ENCODE assay signal across 10 cellular contexts in genomic region chr16:81003610-81004460, GRCh38. TPM values are rescaled to one million over a fixed set of nuclear protein-coding genes. Genes with fewer than 3 reads are reported as not detected.
DNase-seq lines count a peak whose midpoint lies in the region; ATAC-seq and TF ChIP-seq lines count a peak whose summit lies in the region.
"Had no signal": no experiment of that assay in that cellular context is flagged by ENCODE, and none has a peak within 500 bp of the region (broad histone marks: within the 10 kb centered on the region; RNA-seq: fewer than 3 reads in every experiment).

No MANE protein-coding gene starts in this region.

- H3K4me3 ChIP-seq in GM23248: peak overlapping the region; percentile 94
- peak overlapping the region; percentile 36 to 97 (median 42) for H3K4me3 ChIP-seq in fibroblast of lung (replicated peaks in 1 of 4; ENCODE audit: control extremely low read depth in 1 of 4, insufficient read depth in 1 of 4, low read depth in 3 of 4, low read length in 4 of 4)
- no peak overlapping the region for H3K4me3 ChIP-seq in smooth muscle cell

- 62% methylated on average over 11 of the region's 11 CpGs for WGBS in GM23248 (ENCODE audit: low coverage in 1 of 2, low lambda C conversion rate in 2 of 2, missing lambda C conversion rate in 2 of 2), 2 experiments
- 71% methylated on average over 11 of the region's 11 CpGs for WGBS in smooth muscle cell (ENCODE audit: low lambda C conversion rate)

- in situ Hi-C loops in GM23248 (cut with MboI): no loop called here

- H3K4me1 ChIP-seq in GM23248 (ENCODE audit: insufficient read depth) (peaks cover 16% of the 10 kb centered on the region), fibroblast of lung (ENCODE audit: control insufficient read depth, extremely low read depth, insufficient read depth, low read length) (peaks cover 2% of the 10 kb centered on the region), smooth muscle cell (ENCODE audit: low read depth) (peaks cover 14% of the 10 kb centered on the region)

- H3K9me3 ChIP-seq in GM23248 (ENCODE audit: low read depth): no peaks in the 10 kb centered on the region
- no peaks in the 10 kb centered on the region for H3K9me3 ChIP-seq in fibroblast of lung (ENCODE audit: control insufficient read depth, insufficient read depth, low read depth, low read length)
- H3K9me3 ChIP-seq in smooth muscle cell (replicated peaks; ENCODE audit: low read depth): no peaks in the 10 kb centered on the region

- H3K36me3 ChIP-seq in GM23248 (ENCODE audit: low read depth) (no peaks in the 10 kb centered on the region), fibroblast of lung (ENCODE audit: control insufficient read depth, insufficient read depth, low read length) (no peaks in the 10 kb centered on the region), smooth muscle cell (ENCODE audit: low read depth) (no peaks in the 10 kb centered on the region)

- H3K4me3 Mint-ChIP-seq in T-helper 1 cell treated with Interleukin-12 subunit alpha and Interleukin-12 subunit beta and Interleukin-4 antibody, amounts not matched to agents 30 μg/mL and 1 μg/mL, for 36 hours: peak overlapping the region; percentile 79

- peak overlapping the region; percentile 85 for H3K27ac Mint-ChIP-seq in T-helper 1 cell treated with Interleukin-12 subunit alpha and Interleukin-12 subunit beta and Interleukin-4 antibody, amounts not matched to agents 30 μg/mL and 1 μg/mL, for 36 hours

- peaks cover 21% of the 10 kb centered on the region for H3F3A ChIP-seq in GM23248 (ENCODE audit: insufficient read depth)
- no peaks in the 10 kb centered on the region for H3F3A ChIP-seq in smooth muscle cell (ENCODE audit: low read depth)

- H3K27me3 Mint-ChIP-seq in T-helper 1 cell treated with Interleukin-12 subunit alpha and Interleukin-12 subunit beta and Interleukin-4 antibody, amounts not matched to agents 30 μg/mL and 1 μg/mL, for 36 hours (ENCODE audit: low read depth): no peaks in the 10 kb centered on the region

- no peak for ATAC-seq in HG02970 (IDR thresholded peaks at IDR 0.05; ENCODE audit: low FRiP score, unreplicated experiment)

- peaks cover 88% of the 10 kb centered on the region for H3K79me2 ChIP-seq in GM23248 (ENCODE audit: insufficient read depth)
- peaks cover 86% of the 10 kb centered on the region for H3K79me2 ChIP-seq in fibroblast of lung (ENCODE audit: control insufficient read depth, insufficient read depth, low read length)
- peaks cover 77% of the 10 kb centered on the region for H3K79me2 ChIP-seq in smooth muscle cell (ENCODE audit: low read depth)

- H3K9me2 ChIP-seq in GM23248 (ENCODE audit: insufficient read depth): no peaks in the 10 kb centered on the region

- H3K27ac ChIP-seq in GM23248 (peak overlapping the region; percentile 81), fibroblast of lung (ENCODE audit: insufficient read depth, low read length) (peak overlapping the region; percentile 68), smooth muscle cell (ENCODE audit: low read depth) (peak overlapping the region; percentile 64)

- H2AFZ ChIP-seq in GM23248: peak overlapping the region; percentile 49
- no peak overlapping the region for H2AFZ ChIP-seq in fibroblast of lung (ENCODE audit: low read length)
- H2AFZ ChIP-seq in smooth muscle cell (ENCODE audit: low read depth): no peak overlapping the region

- H3K4me1 Mint-ChIP-seq in T-helper 1 cell treated with Interleukin-12 subunit alpha and Interleukin-12 subunit beta and Interleukin-4 antibody, amounts not matched to agents 30 μg/mL and 1 μg/mL, for 36 hours (ENCODE audit: low read depth): peaks cover 43% of the 10 kb centered on the region

- H3K27me3 ChIP-seq in GM23248 (replicated peaks; ENCODE audit: insufficient read depth) (no peaks in the 10 kb centered on the region), fibroblast of lung (ENCODE audit: control insufficient read depth, insufficient read depth, low read length) (no peaks in the 10 kb centered on the region), smooth muscle cell (ENCODE audit: low read depth) (no peaks in the 10 kb centered on the region)

- no peak for TF ChIP-seq CTCF in fibroblast of lung (conservative IDR thresholded peaks at IDR 0.05 in 1 of 2, IDR thresholded peaks at IDR 0.05 in 1 of 2; ENCODE audit: low read depth in 1 of 2, low read length in 2 of 2)
- TF ChIP-seq CTCF in smooth muscle cell (IDR thresholded peaks at IDR 0.05; ENCODE audit: borderline replicate concordance, insufficient read depth, poor library complexity, severe bottlenecking): no peak

- H3K36me3 Mint-ChIP-seq in T-helper 1 cell treated with Interleukin-12 subunit alpha and Interleukin-12 subunit beta and Interleukin-4 antibody, amounts not matched to agents 30 μg/mL and 1 μg/mL, for 36 hours (ENCODE audit: low read depth): peaks cover 25% of the 10 kb centered on the region

- H3K9ac ChIP-seq in GM23248: peak overlapping the region; percentile 45
- peak overlapping the region; percentile 44 for H3K9ac ChIP-seq in fibroblast of lung (ENCODE audit: insufficient read depth, low read length)
- H3K9ac ChIP-seq in smooth muscle cell (ENCODE audit: low read depth): no peak overlapping the region

- peak; percentile 78 for DNase-seq in GM23248
- DNase-seq in fibroblast of lung (ENCODE audit: low read depth in 2 of 2): peak; percentile 22 to 41
- DNase-seq in smooth muscle cell (lab: John Stamatoyannopoulos, UW; ENCODE audit: unreplicated experiment): no peak
- no peak for DNase-seq in NOMO-1 (lab: John Stamatoyannopoulos, UW; ENCODE audit: unreplicated experiment in 2 of 2)
- no peak for DNase-seq in NCI-H2107 (lab: John Stamatoyannopoulos, UW)
- DNase-seq in stimulated activated naive CD4-positive, alpha-beta T cell treated with Interleukin-2 at 50 U/mL for 16 hours (lab: John Stamatoyannopoulos, UW): no peak
- DNase-seq: NCI-H1048, occipital lobe had no signal

- H3K9me3 Mint-ChIP-seq in T-helper 1 cell treated with Interleukin-12 subunit alpha and Interleukin-12 subunit beta and Interleukin-4 antibody, amounts not matched to agents 30 μg/mL and 1 μg/mL, for 36 hours: no peaks in the 10 kb centered on the region

- H4K20me1 ChIP-seq in GM23248 (ENCODE audit: insufficient read depth): no peaks in the 10 kb centered on the region
- no peaks in the 10 kb centered on the region for H4K20me1 ChIP-seq in fibroblast of lung (ENCODE audit: control insufficient read depth, extremely low read depth, insufficient read depth, low read length)
- peaks cover 52% of the 10 kb centered on the region for H4K20me1 ChIP-seq in smooth muscle cell (ENCODE audit: low read depth)

- peak overlapping the region; percentile 64 for H3K4me2 ChIP-seq in GM23248 (ENCODE audit: unreplicated experiment)
- peak overlapping the region; percentile 96 for H3K4me2 ChIP-seq in fibroblast of lung (ENCODE audit: extremely low read depth, insufficient read depth, low read length)
- H3K4me2 ChIP-seq in smooth muscle cell: peak overlapping the region; percentile 85

RNA-seq across cellular contexts. Expression of gene CMC2, which starts 2.9 kb away (rescaled TPM):
- 49.4 and 64.4 TPM in 2 replicates for total RNA-seq in GM23248 (2014; rRNA removed; shearing (Covaris generic))
- polyA plus RNA-seq in GM23248 (2016; fragmentation: Nextera tagmentation; extraction: Ambion mirVana): 117 and 126 TPM in 2 replicates
- 35.2 and 70.5 TPM in 2 replicates for total RNA-seq in fibroblast of lung
- polyA plus RNA-seq in fibroblast of lung: 77.3 and 128 TPM in 2 replicates
- polyA plus RNA-seq in fibroblast of lung (2012): 69.0 and 111 TPM in 2 replicates
- polyA minus RNA-seq in fibroblast of lung (ENCODE audit: low replicate concordance): 7.9 and 9.5 TPM in 2 replicates
- 53.2 and 56.6 TPM in 2 replicates for total RNA-seq in smooth muscle cell
- polyA plus RNA-seq in smooth muscle cell: 95.5 and 110 TPM in 2 replicates

RNA-seq across cellular contexts. Expression of gene CENPN, which starts 3.2 kb away (rescaled TPM):
- total RNA-seq in GM23248 (2014; rRNA removed; shearing (Covaris generic)): 28.3 and 29.2 TPM in 2 replicates
- polyA plus RNA-seq in GM23248 (2016; fragmentation: Nextera tagmentation; extraction: Ambion mirVana) (29.0 and 33.7 TPM in 2 replicates), fibroblast of lung (33.8 and 86.6 TPM in 2 replicates), smooth muscle cell (14.2 and 25.1 TPM in 2 replicates)
- total RNA-seq in fibroblast of lung (8.7 and 19.5 TPM in 2 replicates), smooth muscle cell (18.8 and 24.4 TPM in 2 replicates)
- polyA plus RNA-seq in fibroblast of lung (2012): 23.4 and 57.9 TPM in 2 replicates
- polyA minus RNA-seq in fibroblast of lung (ENCODE audit: low replicate concordance): 6.4 and 7.1 TPM in 2 replicates

RNA-seq across cellular contexts. Expression of gene ATMIN, which starts 31.8 kb away (rescaled TPM):
- total RNA-seq in GM23248 (2014; rRNA removed; shearing (Covaris generic)): 41.7 and 44.4 TPM in 2 replicates
- polyA plus RNA-seq in GM23248 (2016; fragmentation: Nextera tagmentation; extraction: Ambion mirVana) (9.8 and 13.2 TPM in 2 replicates), fibroblast of lung (38.1 and 43.8 TPM in 2 replicates), smooth muscle cell (28.7 and 29.5 TPM in 2 replicates)
- total RNA-seq in fibroblast of lung (52.8 and 56.8 TPM in 2 replicates), smooth muscle cell (35.4 and 38.3 TPM in 2 replicates)
- 23.2 and 23.9 TPM in 2 replicates for polyA plus RNA-seq in fibroblast of lung (2012)
- polyA minus RNA-seq in fibroblast of lung (ENCODE audit: low replicate concordance): 13.4 and 17.4 TPM in 2 replicates

Comparison
In these comparisons a context has a peak if more than half of its experiments do, and no peak if none do; other contexts are left out.
1. DNase-seq: peak in GM23248 (single experiment) and fibroblast of lung (2 of 2); none in smooth muscle cell (single experiment), NOMO-1 (0 of 2), NCI-H2107 (single experiment) and stimulated activated naive CD4-positive, alpha-beta T cell treated with Interleukin-2 at 50 U/mL for 16 hours (single experiment).
2. Peak in every context shown above with its lines, with median percentiles within 50 percentile points of each other: H3K27ac ChIP-seq and H3K4me2 ChIP-seq.